31 cellular contexts compared by ENCODE assay signal in the genomic region with DNA sequence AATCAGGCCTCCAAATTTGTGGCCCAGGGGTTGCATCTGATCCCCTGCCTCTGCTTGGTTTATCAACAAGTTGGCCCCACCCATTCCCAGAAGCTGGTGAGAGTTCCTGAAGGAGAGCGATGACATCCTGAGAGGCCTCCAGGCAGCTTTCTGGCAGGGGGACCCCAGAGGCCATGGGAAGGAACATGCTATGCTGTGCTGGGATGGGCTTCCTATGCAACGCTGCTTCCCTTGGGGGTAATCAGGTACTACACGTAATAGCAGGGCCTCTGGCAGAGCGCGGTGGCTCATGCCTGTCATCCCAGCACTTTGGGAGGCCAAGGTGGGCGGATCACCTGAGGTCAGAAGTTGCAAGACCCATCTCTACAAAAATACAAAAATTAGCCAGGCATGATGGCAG.
"Had no signal": no experiment of that assay in that cellular context is flagged by ENCODE, and none has a peak within 500 bp of the region (broad histone marks: within the 10 kb centered on the region; RNA-seq: fewer than 3 reads in every experiment).

No MANE protein-coding gene starts in this region.

- FAIRE-seq: keratinocyte had no signal

- H3K27me3 Mint-ChIP-seq: activated CD4-positive, alpha-beta memory T cell treated with anti-CD3 and anti-CD28 coated beads for 36 hours; activated CD4-positive, alpha-beta T cell treated with anti-CD3 and anti-CD28 coated beads, Interleukin-2, amount 10 ng/mL, durations not matched to agents 24 days and 14 days; activated naive CD8-positive, alpha-beta T cell treated with anti-CD3 and anti-CD28 coated beads for 36 hours; stimulated activated naive B cell treated with anti-CD40 and anti-IgM and Interleukin-4, amounts not matched to agents 10 μg/mL and 1 μg/mL and 100 μg/mL, for 72 hours had no signal

- H3K27me3 ChIP-seq: adrenal gland, body of pancreas, cardiac muscle cell, heart right ventricle, stomach, thyroid gland, upper lobe of left lung, vagina had no signal

- H3K27ac Mint-ChIP-seq: activated CD4-positive, alpha-beta memory T cell treated with anti-CD3 and anti-CD28 coated beads for 36 hours; activated CD4-positive, alpha-beta T cell treated with anti-CD3 and anti-CD28 coated beads, Interleukin-2, amount 10 ng/mL, durations not matched to agents 24 days and 14 days; activated naive CD4-positive, alpha-beta T cell treated with anti-CD3 and anti-CD28 coated beads for 36 hours; activated naive CD8-positive, alpha-beta T cell treated with anti-CD3 and anti-CD28 coated beads for 36 hours; nephron; stimulated activated naive B cell treated with anti-CD40 and anti-IgM and Interleukin-4, amounts not matched to agents 10 μg/mL and 1 μg/mL and 100 μg/mL, for 72 hours had no signal

- H3K9me3 Mint-ChIP-seq: activated CD4-positive, alpha-beta memory T cell treated with anti-CD3 and anti-CD28 coated beads for 36 hours; activated CD4-positive, alpha-beta T cell treated with anti-CD3 and anti-CD28 coated beads, Interleukin-2, amount 10 ng/mL, durations not matched to agents 24 days and 14 days; activated naive CD4-positive, alpha-beta T cell treated with anti-CD3 and anti-CD28 coated beads for 36 hours; activated naive CD8-positive, alpha-beta T cell treated with anti-CD3 and anti-CD28 coated beads for 36 hours; activated T-helper 1 cell treated with anti-CD3 and anti-CD28 coated beads, Interleukin-12 subunit alpha, Interleukin-12 subunit beta, Interleukin-2, Interleukin-4 antibody, amounts not matched to agents 30 ng/mL and 10 ng/mL and 1 ng/mL, durations not matched to agents 14 hours and 24 hours and 36 hours; nephron; stimulated activated naive B cell treated with anti-CD40 and anti-IgM and Interleukin-4, amounts not matched to agents 10 μg/mL and 1 μg/mL and 100 μg/mL, for 72 hours had no signal

- H3K4me1 Mint-ChIP-seq: nephron had no signal

- H3K4me3 Mint-ChIP-seq: activated CD4-positive, alpha-beta memory T cell treated with anti-CD3 and anti-CD28 coated beads for 36 hours; activated CD4-positive, alpha-beta T cell treated with anti-CD3 and anti-CD28 coated beads, Interleukin-2, amount 10 ng/mL, durations not matched to agents 24 days and 14 days; activated naive CD4-positive, alpha-beta T cell treated with anti-CD3 and anti-CD28 coated beads for 36 hours; activated naive CD8-positive, alpha-beta T cell treated with anti-CD3 and anti-CD28 coated beads for 36 hours; activated T-helper 1 cell treated with anti-CD3 and anti-CD28 coated beads, Interleukin-12 subunit alpha, Interleukin-12 subunit beta, Interleukin-2, Interleukin-4 antibody, amounts not matched to agents 30 ng/mL and 10 ng/mL and 1 ng/mL, durations not matched to agents 14 hours and 24 hours and 36 hours; nephron; stimulated activated naive B cell treated with anti-CD40 and anti-IgM and Interleukin-4, amounts not matched to agents 10 μg/mL and 1 μg/mL and 100 μg/mL, for 72 hours had no signal

- DNase-seq: activated CD4-positive, alpha-beta memory T cell treated with anti-CD3 and anti-CD28 coated beads for 36 hours; activated CD4-positive, alpha-beta T cell treated with anti-CD3 and anti-CD28 coated beads, Interleukin-2, amount 10 ng/mL, durations not matched to agents 24 days and 14 days; activated CD4-positive, CD25-positive, alpha-beta regulatory T cell treated with anti-CD3 and anti-CD28 coated beads, Interleukin-2, amount 50 U/mL, for 72 hours; activated CD8-positive, alpha-beta memory T cell treated with anti-CD3 and anti-CD28 coated beads, Interleukin-2, amount 50 U/mL, for 4 hours; activated effector memory CD4-positive, alpha-beta T cell treated with anti-CD3 and anti-CD28 coated beads, Interleukin-2, amount 50 U/mL, for 16 hours; activated naive CD4-positive, alpha-beta T cell treated with anti-CD3 and anti-CD28 coated beads for 36 hours; activated naive CD8-positive, alpha-beta T cell treated with anti-CD3 and anti-CD28 coated beads for 36 hours; activated T-cell treated with anti-CD3 and anti-CD28 coated beads, Interleukin-2, amount 50 U/mL, for 1 hour; adrenal gland; aorta; body of pancreas; cerebellar nuclear complex; cortex of kidney; foreskin fibroblast; heart right ventricle; left cardiac atrium; left ventricle myocardium superior; posterior cingulate gyrus; right cardiac atrium; stimulated activated CD4-positive, alpha-beta T cell treated with anti-CD3 and anti-CD28 coated beads, Interleukin-4, amount 100 ng/mL, for 1 hour; stimulated activated CD8-positive, alpha-beta memory T cell treated with anti-CD3 and anti-CD28 coated beads, Interleukin-4, amount 100 ng/mL, for 48 hours; stimulated activated naive B cell treated with anti-CD40 and anti-IgM and Interleukin-4, amounts not matched to agents 10 μg/mL and 1 μg/mL and 100 μg/mL, for 72 hours; stomach; thyroid gland; upper lobe of left lung had no signal

- ATAC-seq: body of pancreas; esophagus mucosa; heart right ventricle; left cardiac atrium; left ventricle myocardium superior; right cardiac atrium; stimulated activated naive B cell treated with anti-CD40 and anti-IgM and Interleukin-4, amounts not matched to agents 10 μg/mL and 1 μg/mL and 100 μg/mL, for 72 hours had no signal

- H3K4me3 ChIP-seq: adrenal gland, body of pancreas, cardiac muscle cell, heart right ventricle, stomach, thyroid gland, upper lobe of left lung, vagina had no signal

- H3K4me1 ChIP-seq: adrenal gland, body of pancreas, heart right ventricle, thyroid gland, upper lobe of left lung, vagina had no signal

- H3K27ac ChIP-seq: adrenal gland, body of pancreas, cardiac muscle cell, heart right ventricle, stomach, thyroid gland, upper lobe of left lung, vagina had no signal

- H3K9me3 ChIP-seq: adrenal gland, body of pancreas, heart right ventricle, stomach, thyroid gland, upper lobe of left lung, vagina had no signal
